Comparison of ENCODE assay signal across 14 cellular contexts in genomic region chr13:48626077-48626449, GRCh38. TPM values are rescaled to one million over a fixed set of nuclear protein-coding genes. Genes with fewer than 3 reads are reported as not detected.
DNase-seq lines count a peak whose midpoint lies in the region; ATAC-seq and TF ChIP-seq lines count a peak whose summit lies in the region.
"Had no signal": no experiment of that assay in that cellular context is flagged by ENCODE, and none has a peak within 500 bp of the region (broad histone marks: within the 10 kb centered on the region; RNA-seq: fewer than 3 reads in every experiment).

No MANE protein-coding gene starts in this region.

- peaks cover 5% of the 10 kb centered on the region for H3K9me3 Mint-ChIP-seq in activated CD8-positive, alpha-beta T cell treated with anti-CD3 and anti-CD28 coated beads for 36 hours

- no peaks in the 10 kb centered on the region for H3K27me3 Mint-ChIP-seq in activated CD8-positive, alpha-beta T cell treated with anti-CD3 and anti-CD28 coated beads for 36 hours

- no peak for TF ChIP-seq CTCF in activated CD8-positive, alpha-beta T cell treated with anti-CD3 and anti-CD28 coated beads for 36 hours (IDR thresholded peaks at IDR 0.05)
- no peak for TF ChIP-seq CTCF in suprapubic skin (IDR thresholded peaks at IDR 0.05)

- no peaks in the 10 kb centered on the region for H3K27me3 ChIP-seq in suprapubic skin
- H3K27me3 ChIP-seq: dorsolateral prefrontal cortex had no signal

- intact Hi-C loops in Right ventricle myocardium inferior (cut with DNase I) = loop anchor here (10.0 kb wide), 1 partner anchor 109 kb away; no protein-coding TSS in a partner anchor
- intact Hi-C loops in cardiac septum (cut with DNase I) = loop anchor here (10.0 kb wide), 1 partner anchor 119 kb away; no protein-coding TSS in a partner anchor
- intact Hi-C loops in activated CD8-positive, alpha-beta T cell treated with anti-CD3 and anti-CD28 coated beads for 36 hours (cut with micrococcal nuclease) = no loop called here

- H3K4me1 ChIP-seq in mesodermal cell (ENCODE audit: control insufficient read depth, insufficient read depth, low read length, poor library complexity, severe bottlenecking) = peaks cover 2% of the 10 kb centered on the region
- no peaks in the 10 kb centered on the region for H3K4me1 ChIP-seq in suprapubic skin

- H3K4me3 ChIP-seq in mesodermal cell (ENCODE audit: extremely low read depth, insufficient read depth, low read length, poor library complexity, severe bottlenecking) (no peak overlapping the region), suprapubic skin (no peak overlapping the region)
- H3K4me3 ChIP-seq: dorsolateral prefrontal cortex, SK-N-MC had no signal

- whole genome bisulfite sequencing in mesodermal cell (ENCODE audit: insufficient coverage in 2 of 2), 2 experiments = 83 to 90% methylated on average over 1 of the region's 1 CpG
- WGBS in suprapubic skin = 15% methylated on average over 1 of the region's 1 CpG

- DNase-seq in Right ventricle myocardium inferior (ENCODE audit: missing footprints) = no peak
- no peak for DNase-seq in cardiac septum (ENCODE audit: low spot score)
- DNase-seq in erythroblast (lab: John Stamatoyannopoulos, UW) = peak; percentile 44 to 52
- DNase-seq in NCI-H1930 (lab: John Stamatoyannopoulos, UW) = no peak
- DNase-seq in activated CD8-positive, alpha-beta T cell treated with anti-CD3 and anti-CD28 coated beads for 36 hours = no peak
- no peak for DNase-seq in SHP77 treated with DMSO at 0.1 percent for 48 hours (lab: John Stamatoyannopoulos, UW)
- DNase-seq in suprapubic skin (ENCODE audit: low spot score in 2 of 2) = no peak
- DNase-seq: activated naive CD4-positive, alpha-beta T cell treated with anti-CD3 and anti-CD28 coated beads for 36 hours; dorsolateral prefrontal cortex; NCI-H510A; stimulated activated naive CD4-positive, alpha-beta T cell treated with Interleukin-2 at 50 U/mL for 16 hours had no signal

- H3K27ac ChIP-seq in mesodermal cell (ENCODE audit: low read depth, low read length, severe bottlenecking) (peak overlapping the region; percentile 66), suprapubic skin (no peak overlapping the region)
- H3K27ac ChIP-seq: SK-N-MC had no signal

- CTCF ChIA-PET in activated CD8-positive, alpha-beta T cell treated with anti-CD3 and anti-CD28 coated beads for 36 hours (lab: Charles Lee) = no interaction called here

- TF ChIP-seq EP300 in suprapubic skin (IDR thresholded peaks at IDR 0.05) = no peak

- peaks cover 1% of the 10 kb centered on the region for H3K36me3 Mint-ChIP-seq in activated CD8-positive, alpha-beta T cell treated with anti-CD3 and anti-CD28 coated beads for 36 hours (ENCODE audit: low read depth)

- POLR2A ChIA-PET in activated CD8-positive, alpha-beta T cell treated with anti-CD3 and anti-CD28 coated beads for 36 hours (lab: Charles Lee) = interaction anchor here (1.3 kb wide), 1 partner anchor 28 kb away, joined by 3 read pairs; the partner anchor contains the start of gene CYSLTR2

- H3K9me3 ChIP-seq in mesodermal cell (ENCODE audit: control insufficient read depth, low read length) (peaks cover 5% of the 10 kb centered on the region), suprapubic skin (peaks cover under 1% of the 10 kb centered on the region)

- ATAC-seq in Right ventricle myocardium inferior = peak; percentile 62
- ATAC-seq in activated CD8-positive, alpha-beta T cell treated with anti-CD3 and anti-CD28 coated beads for 36 hours = no peak

- TF ChIP-seq POLR2A in erythroblast (IDR thresholded peaks at IDR 0.05; ENCODE audit: low read length) (no peak), suprapubic skin (IDR thresholded peaks at IDR 0.05) (no peak)

- H3K36me3 ChIP-seq in mesodermal cell (ENCODE audit: control insufficient read depth, insufficient read depth, low read length) (no peaks in the 10 kb centered on the region), suprapubic skin (no peaks in the 10 kb centered on the region)

- no peak overlapping the region for H3K27ac Mint-ChIP-seq in activated CD8-positive, alpha-beta T cell treated with anti-CD3 and anti-CD28 coated beads for 36 hours
- H3K27ac Mint-ChIP-seq: activated naive CD4-positive, alpha-beta T cell treated with anti-CD3 and anti-CD28 coated beads for 36 hours had no signal

- H3K4me1 Mint-ChIP-seq in activated CD8-positive, alpha-beta T cell treated with anti-CD3 and anti-CD28 coated beads for 36 hours (ENCODE audit: low read depth) = no peaks in the 10 kb centered on the region

- H3K4me3 Mint-ChIP-seq in activated CD8-positive, alpha-beta T cell treated with anti-CD3 and anti-CD28 coated beads for 36 hours = no peak overlapping the region
- H3K4me3 Mint-ChIP-seq: activated naive CD4-positive, alpha-beta T cell treated with anti-CD3 and anti-CD28 coated beads for 36 hours had no signal

RNA-seq across cellular contexts. Expression of gene CYSLTR2, which starts 27.7 kb away (rescaled TPM):
- total RNA-seq in Right ventricle myocardium inferior = 9.8 TPM
- 3.4 TPM for total RNA-seq in cardiac septum
- polyA plus RNA-seq in mesodermal cell (2013, experiment 1 of 2) = 3.3 TPM
- 3.5 TPM for polyA plus RNA-seq in mesodermal cell (2013, experiment 2 of 2)
- total RNA-seq in activated CD8-positive, alpha-beta T cell treated with anti-CD3 and anti-CD28 coated beads for 36 hours = 1 to 10 TPM; 1.1 to 1.5 TPM
- total RNA-seq in suprapubic skin = 1 to 10 TPM in 3 of 4 donors, under 1 TPM in 1; 0.93 to 2.2 (median 1.7) TPM
- total RNA-seq: MCF 10A had no signal

Comparison
In these comparisons a context has a peak if more than half of its experiments do, and no peak if none do; other contexts are left out.
1. DNase-seq: peak in erythroblast (2 of 2); none in Right ventricle myocardium inferior (single experiment), cardiac septum (single experiment), NCI-H1930 (0 of 2), activated CD8-positive, alpha-beta T cell treated with anti-CD3 and anti-CD28 coated beads for 36 hours (single experiment), SHP77 treated with DMSO at 0.1 percent for 48 hours (single experiment) and suprapubic skin (0 of 2).